In the genomic region with DNA sequence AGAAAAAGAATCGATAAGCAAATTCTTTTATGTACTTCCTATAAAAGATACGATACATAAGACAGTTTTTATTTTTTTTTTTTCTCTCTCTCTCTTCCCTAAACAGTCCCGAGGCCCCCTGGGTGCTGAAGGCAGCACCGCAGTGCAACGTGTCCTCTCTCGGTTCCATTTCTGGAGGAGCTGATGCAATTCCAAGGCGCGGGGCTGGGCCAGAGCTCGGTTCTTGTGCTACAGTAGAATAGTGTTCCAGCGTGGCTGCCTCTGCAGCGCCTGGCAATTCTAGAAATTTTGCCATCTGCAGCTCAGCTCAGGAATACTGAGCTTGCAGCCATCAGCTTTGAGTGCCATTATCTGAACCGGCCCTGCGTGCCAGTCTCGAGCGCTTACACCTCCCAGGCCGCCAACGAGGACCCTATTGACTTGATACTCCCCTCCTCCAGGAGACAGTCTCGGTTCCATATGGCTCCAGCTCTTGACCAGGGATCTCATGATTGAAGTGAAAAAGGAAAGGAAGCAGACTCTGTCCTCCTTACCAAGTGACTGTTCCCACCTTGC, we compare ENCODE assay signal across 8 cellular contexts. TPM values are rescaled to one million over a fixed set of nuclear protein-coding genes. Genes with fewer than 3 reads are reported as not detected.
DNase-seq lines count a peak whose midpoint lies in the region; ATAC-seq and TF ChIP-seq lines count a peak whose summit lies in the region.

No MANE protein-coding gene starts in this region.

- peak overlapping the region in 8 of 10 donors; percentile 2 to 71 (median 36) for H3K27ac ChIP-seq in heart right ventricle
- no peak overlapping the region for H3K27ac ChIP-seq in ovary

- ATAC-seq in heart right ventricle (peak; percentile 45 to 83 (median 74)), GM21515 (IDR thresholded peaks at IDR 0.05; ENCODE audit: unreplicated experiment) (no peak)

- no peak for TF ChIP-seq POLR2A in ovary (IDR thresholded peaks at IDR 0.05)

- H3K9me3 ChIP-seq in adipocyte (ENCODE audit: control insufficient read depth, low read length): no peaks in the 10 kb centered on the region
- no peaks in the 10 kb centered on the region for H3K9me3 ChIP-seq in heart right ventricle
- H3K9me3 ChIP-seq in ovary: no peaks in the 10 kb centered on the region

- H3K4me3 ChIP-seq in adipocyte (ENCODE audit: low read length) (peak overlapping the region; percentile 96), heart right ventricle (peak overlapping the region; percentile 13 to 65 (median 62)), ovary (peak overlapping the region; percentile 57)

- TF ChIP-seq EP300 in ovary (IDR thresholded peaks at IDR 0.05): no peak

- H3K4me1 ChIP-seq in adipocyte (ENCODE audit: control insufficient read depth, insufficient read depth, low read length) (peaks cover 34% of the 10 kb centered on the region), heart right ventricle (peaks cover 0 to 21% (median 10%) of the 10 kb centered on the region in 9 donors), ovary (ENCODE audit: insufficient read depth) (peaks cover 3% of the 10 kb centered on the region)

- peak overlapping the region; percentile 99 for H3K9ac ChIP-seq in adipocyte (ENCODE audit: low read length)

- WGBS in heart right ventricle, 2 donors: 8 to 10% methylated on average over 18 of the region's 18 CpGs
- WGBS in ovary, 3 donors: 5 to 8% (median 6%) methylated on average over 18 of the region's 18 CpGs

- intact Hi-C loops in heart right ventricle (cut with DNase I) (no loop called here), ovary (cut with DNase I) (no loop called here)

- DNase-seq in stimulated activated CD4-positive, alpha-beta T cell treated with anti-CD3 and anti-CD28 coated beads, Interleukin-15, amount 100 ng/mL, for 24 hours: peak; percentile 23
- DNase-seq in stimulated activated CD4-positive, alpha-beta T cell treated with anti-CD3 and anti-CD28 coated beads, Interleukin-12 subunit alpha, Interleukin-12 subunit beta, amount 100 ng/mL, for 4 hours: no peak
- DNase-seq in MV-4-11 (lab: John Stamatoyannopoulos, UW): peak; percentile 79
- DNase-seq in adipocyte (ENCODE audit: low read depth): peak; percentile 93
- peak; percentile 32 to 61 for DNase-seq in heart right ventricle
- peak; percentile 16 to 58 (median 40) for DNase-seq in ovary
- no peak for DNase-seq in NCI-H1930 (lab: John Stamatoyannopoulos, UW)

- H3K27me3 ChIP-seq in adipocyte (replicated peaks; ENCODE audit: control insufficient read depth, insufficient read depth, low read length) (no peaks in the 10 kb centered on the region), heart right ventricle (peaks cover 0 to 18% (median 0%) of the 10 kb centered on the region in 7 donors), ovary (no peaks in the 10 kb centered on the region)

- H3K36me3 ChIP-seq in adipocyte (ENCODE audit: control insufficient read depth, insufficient read depth, low read length, severe bottlenecking) (peaks cover 6% of the 10 kb centered on the region), heart right ventricle (no peaks in the 10 kb centered on the region), ovary (no peaks in the 10 kb centered on the region)

- peak in 1 of 9 donors; percentile 3 for TF ChIP-seq CTCF in heart right ventricle (IDR thresholded peaks at IDR 0.05)
- TF ChIP-seq CTCF in ovary (IDR thresholded peaks at IDR 0.05): no peak

RNA-seq across cellular contexts. Expression of a gene that starts 0.6 kb away (rescaled TPM):
- 1 to 10 TPM; 1.1 to 3.7 (median 1.5) TPM for total RNA-seq in heart right ventricle
- 1 to 10 TPM; 1.1 to 1.7 TPM for polyA plus RNA-seq in heart right ventricle
- 10 to 100 TPM in 1 of 7 donors, 1 to 10 TPM in 3, under 1 TPM in 3; 0.72 to 36.4 (median 1.3) TPM for total RNA-seq in ovary
- 1 to 10 TPM in 1 of 2 donors, under 1 TPM in 1; 0.38 to 3.7 TPM for polyA plus RNA-seq in ovary

RNA-seq across cellular contexts. Expression of a gene that starts 23.9 kb away (rescaled TPM):
- total RNA-seq in heart right ventricle (10 to 100 TPM; 18.5 to 31.8 (median 25.3) TPM), ovary (10 to 100 TPM; 32.1 to 55.8 (median 46.5) TPM)
- polyA plus RNA-seq in heart right ventricle (10 to 100 TPM in 1 of 2 donors, 1 to 10 TPM in 1; 7.2 to 16.2 TPM), ovary (10 to 100 TPM; 16.0 to 23.0 TPM)

Comparison
In these comparisons a context has a peak if more than half of its experiments do, and no peak if none do; other contexts are left out.
1. DNase-seq: peak in stimulated activated CD4-positive, alpha-beta T cell treated with anti-CD3 and anti-CD28 coated beads, Interleukin-15, amount 100 ng/mL, for 24 hours (single experiment), MV-4-11 (single experiment), adipocyte (single experiment), heart right ventricle (2 of 2) and ovary (5 of 5); none in stimulated activated CD4-positive, alpha-beta T cell treated with anti-CD3 and anti-CD28 coated beads, Interleukin-12 subunit alpha, Interleukin-12 subunit beta, amount 100 ng/mL, for 4 hours (single experiment) and NCI-H1930 (0 of 2).
2. H3K27ac ChIP-seq: peak in heart right ventricle (8 of 10); none in ovary (0 of 2).
3. Peak in every context shown above with its lines, with median percentiles within 50 percentile points of each other: H3K4me3 ChIP-seq.